9 cellular contexts compared by ENCODE assay signal in the genomic region with DNA sequence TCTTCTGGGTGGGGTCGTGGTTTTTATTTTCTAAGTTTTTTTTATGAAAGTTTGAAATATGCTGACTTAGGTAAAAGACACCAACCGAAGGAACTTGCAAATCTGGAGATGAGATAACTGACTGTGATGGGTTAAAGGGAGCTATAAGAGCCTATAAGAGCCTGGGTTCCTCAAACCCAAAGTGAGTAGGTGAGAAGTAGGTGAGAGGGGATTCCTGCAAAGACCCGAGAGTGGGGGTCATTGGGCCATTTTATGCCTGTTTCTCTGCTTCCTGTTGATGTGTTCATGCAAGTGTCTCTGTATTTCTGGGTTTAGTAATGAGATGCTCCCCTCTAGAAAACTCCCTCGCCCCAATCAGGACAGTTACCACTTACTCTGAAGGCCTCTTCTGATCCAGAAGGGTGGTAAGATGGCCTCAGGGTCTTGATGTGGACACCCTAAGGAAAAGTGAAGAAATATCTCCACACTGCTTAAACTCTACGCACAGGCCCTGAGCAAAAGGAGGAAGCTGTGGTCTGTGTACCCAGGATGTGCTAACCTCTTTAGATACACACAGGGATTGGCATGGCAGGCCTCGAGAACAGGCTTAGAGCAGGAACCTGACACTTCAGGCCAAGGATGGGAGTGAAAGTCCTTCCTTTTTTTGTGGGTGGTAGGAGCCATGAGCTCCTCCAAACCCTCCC. TPM values are rescaled to one million over a fixed set of nuclear protein-coding genes. Genes with fewer than 3 reads are reported as not detected.
DNase-seq lines count a peak whose midpoint lies in the region; ATAC-seq and TF ChIP-seq lines count a peak whose summit lies in the region.
"Had no signal": no experiment of that assay in that cellular context is flagged by ENCODE, and none has a peak within 500 bp of the region (broad histone marks: within the 10 kb centered on the region; RNA-seq: fewer than 3 reads in every experiment).

No MANE protein-coding gene starts in this region.

- TF ChIP-seq EP300 in stomach (IDR thresholded peaks at IDR 0.05): no peak

- peaks cover 16% of the 10 kb centered on the region; the same call in 1 of the 2 replicates for H3K4me1 ChIP-seq in HUES64 (ENCODE audit: insufficient read depth, low read length)
- peaks cover 2% of the 10 kb centered on the region; the same call in 1 of the 2 replicates for H3K4me1 ChIP-seq in iPS-20b (ENCODE audit: insufficient read depth, low read length)
- H3K4me1 ChIP-seq in stomach: peaks cover 8 to 68% (median 36%) of the 10 kb centered on the region in 4 donors

- no peak overlapping the region for H3K27ac ChIP-seq in HUES64 (ENCODE audit: low read depth, low read length)
- H3K27ac ChIP-seq in iPS-20b (ENCODE audit: low read length): no peak overlapping the region
- H3K27ac ChIP-seq in stomach: peak overlapping the region; percentile 22 to 94 (median 87)

- peaks cover 10% of the 10 kb centered on the region for H3K36me3 Mint-ChIP-seq in activated T-cell treated with anti-CD3 and anti-CD28 coated beads, Interleukin-2, amount 50 U/mL, for 4 hours (ENCODE audit: insufficient read depth)
- H3K36me3 Mint-ChIP-seq in activated naive CD8-positive, alpha-beta T cell: no peaks in the 10 kb centered on the region

- intact Hi-C loops in stomach (cut with DNase I; ENCODE audit: low total_unique reads): no loop called here

- H3K4me1 Mint-ChIP-seq in activated T-cell treated with anti-CD3 and anti-CD28 coated beads, Interleukin-2, amount 50 U/mL, for 4 hours (ENCODE audit: low read depth): peaks cover 57% of the 10 kb centered on the region
- peaks cover 66% of the 10 kb centered on the region for H3K4me1 Mint-ChIP-seq in activated naive CD8-positive, alpha-beta T cell (ENCODE audit: low read depth)

- TF ChIP-seq CTCF in stomach (IDR thresholded peaks at IDR 0.05): no peak

- 51% methylated on average over 5 of the region's 6 CpGs for WGBS in HUES64
- WGBS in stomach, 5 donors: 42 to 49% (median 48%) methylated on average over 6 of the region's 6 CpGs

- TF ChIP-seq POLR2A in stomach (IDR thresholded peaks at IDR 0.05): no peak

- H3K27me3 Mint-ChIP-seq in activated T-cell treated with anti-CD3 and anti-CD28 coated beads, Interleukin-2, amount 50 U/mL, for 4 hours (ENCODE audit: low read depth): peaks cover 3% of the 10 kb centered on the region
- no peaks in the 10 kb centered on the region for H3K27me3 Mint-ChIP-seq in activated naive CD8-positive, alpha-beta T cell

- H3K36me3 ChIP-seq in HUES64 (ENCODE audit: insufficient read depth, low read length) (no peaks in the 10 kb centered on the region), iPS-20b (ENCODE audit: insufficient read depth, low read depth, low read length) (no peaks in the 10 kb centered on the region), stomach (no peaks in the 10 kb centered on the region)

- peak overlapping the region; percentile 59 for H3K4me3 ChIP-seq in HUES64 (ENCODE audit: low read length)
- peak overlapping the region; percentile 63; the same call in 1 of the 2 replicates for H3K4me3 ChIP-seq in iPS-20b (ENCODE audit: low read length)
- peak overlapping the region; percentile 56 to 66 (median 60) for H3K4me3 ChIP-seq in stomach

- ATAC-seq in activated T-cell treated with anti-CD3 and anti-CD28 coated beads, Interleukin-2, amount 50 U/mL, for 4 hours: peak; percentile 7 to 10

- H3K27ac Mint-ChIP-seq in activated naive CD8-positive, alpha-beta T cell: peak overlapping the region; percentile 88

- DNase-seq in activated T-cell treated with anti-CD3 and anti-CD28 coated beads, Interleukin-2, amount 50 U/mL, for 4 hours: no peak
- DNase-seq in activated T-cell treated with anti-CD3 and anti-CD28 coated beads for 4 hours (no peak), stomach (no peak), DMS 273 (lab: John Stamatoyannopoulos, UW; ENCODE audit: unreplicated experiment) (no peak), NCI-H345 treated with DMSO at 0.1 percent for 48 hours (lab: John Stamatoyannopoulos, UW; ENCODE audit: unreplicated experiment) (no peak)

- H3K4me3 Mint-ChIP-seq in activated T-cell treated with anti-CD3 and anti-CD28 coated beads, Interleukin-2, amount 50 U/mL, for 4 hours: peak overlapping the region; percentile 83
- peak overlapping the region; percentile 87 for H3K4me3 Mint-ChIP-seq in activated naive CD8-positive, alpha-beta T cell

- H3K27me3 ChIP-seq in HUES64 (ENCODE audit: insufficient read depth, low read length): peaks cover 92% of the 10 kb centered on the region
- peaks cover 90% of the 10 kb centered on the region for H3K27me3 ChIP-seq in iPS-20b (ENCODE audit: insufficient read depth, low read length)
- peaks cover 7 to 76% (median 49%) of the 10 kb centered on the region in 3 donors for H3K27me3 ChIP-seq in stomach

- H3K9ac ChIP-seq in HUES64 (ENCODE audit: low read depth, low read length) (no peak overlapping the region), iPS-20b (ENCODE audit: low read depth, low read length) (no peak overlapping the region)

- H3K9me3 Mint-ChIP-seq in activated T-cell treated with anti-CD3 and anti-CD28 coated beads, Interleukin-2, amount 50 U/mL, for 4 hours: no peaks in the 10 kb centered on the region
- no peaks in the 10 kb centered on the region for H3K9me3 Mint-ChIP-seq in activated naive CD8-positive, alpha-beta T cell (ENCODE audit: low read depth)

- no peaks in the 10 kb centered on the region for H3K9me3 ChIP-seq in HUES64 (ENCODE audit: insufficient read depth, low read depth, low read length)
- no peaks in the 10 kb centered on the region for H3K9me3 ChIP-seq in iPS-20b (ENCODE audit: insufficient read depth, low read depth, low read length)
- no peaks in the 10 kb centered on the region for H3K9me3 ChIP-seq in stomach
- H3K9me3 ChIP-seq: body of pancreas had no signal

RNA-seq across cellular contexts. Expression of a gene that starts 1.8 kb away (rescaled TPM):
- total RNA-seq in activated T-cell treated with anti-CD3 and anti-CD28 coated beads, Interleukin-2, amount 50 U/mL, for 4 hours: 10 to 100 TPM; 18.1 to 22.7 (median 21.7) TPM
- 1.1 TPM for polyA plus RNA-seq in HUES64 (2013, experiment 1 of 2)
- 1.8 TPM for polyA plus RNA-seq in HUES64 (2013, experiment 2 of 2)
- 10 to 100 TPM in 3 of 5 donors, 1 to 10 TPM in 1, under 1 TPM in 1; 0.87 to 39.7 (median 13.0) TPM for total RNA-seq in stomach
- 1 to 10 TPM; 2.4 to 4.0 (median 3.6) TPM for polyA plus RNA-seq in stomach

Comparison
In these comparisons a context has a peak if more than half of its experiments do, and no peak if none do; other contexts are left out.
1. H3K27ac ChIP-seq: peak in stomach (5 of 5); none in HUES64 (single experiment) and iPS-20b (single experiment).
2. Peak in every context shown above with its lines, with median percentiles within 50 percentile points of each other: H3K4me3 ChIP-seq.